21 cellular contexts compared by ENCODE assay signal in genomic region chr22:50074056-50074455, GRCh38. TPM values are rescaled to one million over a fixed set of nuclear protein-coding genes. Genes with fewer than 3 reads are reported as not detected.
DNase-seq lines count a peak whose midpoint lies in the region; ATAC-seq and TF ChIP-seq lines count a peak whose summit lies in the region.
"Had no signal": no experiment of that assay in that cellular context is flagged by ENCODE, and none has a peak within 500 bp of the region (broad histone marks: within the 10 kb centered on the region; RNA-seq: fewer than 3 reads in every experiment).

No MANE protein-coding gene starts in this region.

- no peak overlapping the region for H3K9ac ChIP-seq in endodermal cell (ENCODE audit: extremely low read depth, low read length, poor library complexity, severe bottlenecking)
- no peak overlapping the region for H3K9ac ChIP-seq in mesendoderm (ENCODE audit: low read length)
- H3K9ac ChIP-seq: BLaER1 treated with 17β-estradiol and CSF1 and Interleukin-3, amounts not matched to agents 10 nM and 100 nM had no signal

- no peaks in the 10 kb centered on the region for H3K36me3 Mint-ChIP-seq in natural killer cell treated with Interleukin-12 subunit alpha and Interleukin-12 subunit beta and Interleukin-15 and Interleukin-18, amount 100 ng/mL, for 72 hours
- H3K36me3 Mint-ChIP-seq in natural killer cell (peaks cover 7% of the 10 kb centered on the region), endodermal cell (ENCODE audit: low read depth) (no peaks in the 10 kb centered on the region), chondrocyte (ENCODE audit: low read depth) (no peaks in the 10 kb centered on the region)
- H3K36me3 Mint-ChIP-seq: CD8-positive, alpha-beta memory T cell had no signal

- no peak overlapping the region for H3K4me3 Mint-ChIP-seq in natural killer cell treated with Interleukin-12 subunit alpha and Interleukin-12 subunit beta and Interleukin-15 and Interleukin-18, amount 100 ng/mL, for 72 hours
- no peak overlapping the region for H3K4me3 Mint-ChIP-seq in natural killer cell
- H3K4me3 Mint-ChIP-seq in endodermal cell = no peak overlapping the region
- H3K4me3 Mint-ChIP-seq in chondrocyte (ENCODE audit: unreplicated experiment) = no peak overlapping the region
- H3K4me3 Mint-ChIP-seq: CD8-positive, alpha-beta memory T cell had no signal

- H3K4me1 ChIP-seq in endodermal cell (ENCODE audit: control insufficient read depth, insufficient read depth, low read length) (peaks cover 5% of the 10 kb centered on the region), mesendoderm (ENCODE audit: control insufficient read depth, low read depth, low read length) (no peaks in the 10 kb centered on the region)

- H2AK5ac ChIP-seq in mesendoderm (ENCODE audit: low read length) = no peak overlapping the region

- H3K27ac ChIP-seq in endodermal cell (ENCODE audit: low read depth, low read length) (no peak overlapping the region), mesendoderm (ENCODE audit: low read depth, low read length) (no peak overlapping the region)
- H3K27ac ChIP-seq: BLaER1 treated with 17β-estradiol and CSF1 and Interleukin-3, amounts not matched to agents 10 nM and 100 nM had no signal

- H3K79me2 ChIP-seq in mesendoderm (ENCODE audit: control insufficient read depth, insufficient read depth, low read length) = no peaks in the 10 kb centered on the region

- no peaks in the 10 kb centered on the region for H3K4me1 Mint-ChIP-seq in natural killer cell treated with Interleukin-12 subunit alpha and Interleukin-12 subunit beta and Interleukin-15 and Interleukin-18, amount 100 ng/mL, for 72 hours (ENCODE audit: low read depth in 2 of 2)
- peaks cover 0 to 6% of the 10 kb centered on the region in 2 donors for H3K4me1 Mint-ChIP-seq in natural killer cell
- H3K4me1 Mint-ChIP-seq in endodermal cell = no peaks in the 10 kb centered on the region
- no peaks in the 10 kb centered on the region for H3K4me1 Mint-ChIP-seq in chondrocyte (ENCODE audit: low read depth)
- H3K4me1 Mint-ChIP-seq: CD8-positive, alpha-beta memory T cell had no signal

- H3K27me3 ChIP-seq in endodermal cell (ENCODE audit: control insufficient read depth, insufficient read depth, low read length, poor library complexity, severe bottlenecking) (no peaks in the 10 kb centered on the region), mesendoderm (ENCODE audit: insufficient read depth, low read length, poor library complexity) (no peaks in the 10 kb centered on the region)
- H3K27me3 ChIP-seq: BLaER1 treated with 17β-estradiol and CSF1 and Interleukin-3, amounts not matched to agents 10 nM and 100 nM had no signal

- H3K56ac ChIP-seq in mesendoderm (ENCODE audit: low read length) = no peak overlapping the region

- H3K36me3 ChIP-seq in endodermal cell (ENCODE audit: control insufficient read depth, insufficient read depth, low read length) (no peaks in the 10 kb centered on the region), mesendoderm (ENCODE audit: control insufficient read depth, insufficient read depth, low read length) (no peaks in the 10 kb centered on the region)

- no peaks in the 10 kb centered on the region for H3K9me3 ChIP-seq in endodermal cell (ENCODE audit: control insufficient read depth, low read length)
- H3K9me3 ChIP-seq: BLaER1 treated with 17β-estradiol and CSF1 and Interleukin-3, amounts not matched to agents 10 nM and 100 nM had no signal

- WGBS in endodermal cell (ENCODE audit: insufficient coverage in 1 of 2, insufficient read length in 1 of 2), 2 experiments = 83 to 85% methylated on average over 16 to 17 of the region's 17 CpGs
- no CpG with 5 or more reads among the region's 17 CpGs for WGBS in mesendoderm (ENCODE audit: extremely low coverage, insufficient coverage, low lambda C conversion rate)

- H2BK120ac ChIP-seq in mesendoderm (ENCODE audit: low read depth, low read length) = no peak overlapping the region

- no peaks in the 10 kb centered on the region for H3K27me3 Mint-ChIP-seq in natural killer cell treated with Interleukin-12 subunit alpha and Interleukin-12 subunit beta and Interleukin-15 and Interleukin-18, amount 100 ng/mL, for 72 hours
- H3K27me3 Mint-ChIP-seq in natural killer cell (ENCODE audit: low read depth in 2 of 2) (no peaks in the 10 kb centered on the region), endodermal cell (ENCODE audit: insufficient read depth) (no peaks in the 10 kb centered on the region), chondrocyte (ENCODE audit: low read depth) (no peaks in the 10 kb centered on the region)

- H2BK5ac ChIP-seq in mesendoderm (ENCODE audit: low read length) = no peak overlapping the region

- H2BK15ac ChIP-seq in mesendoderm (replicated peaks; ENCODE audit: low read depth) = no peak overlapping the region

- H4K5ac ChIP-seq in mesendoderm (ENCODE audit: low read length) = no peak overlapping the region

- peak; percentile 59 for DNase-seq in natural killer cell treated with Interleukin-12 subunit alpha and Interleukin-12 subunit beta and Interleukin-15 and Interleukin-18, amount 100 ng/mL, for 72 hours (ENCODE audit: low spot score)
- DNase-seq in natural killer cell (no peak), endodermal cell (peak; percentile 61), mesendoderm (peak; percentile 56), NCI-H2196 treated with DMSO at 0.1 percent for 48 hours (lab: John Stamatoyannopoulos, UW; ENCODE audit: unreplicated experiment) (no peak), chondrocyte (ENCODE audit: low spot score) (no peak), NAMALWA (ENCODE audit: low spot score) (no peak)
- DNase-seq: CD8-positive, alpha-beta memory T cell; DMS79 treated with DMSO at 0.1 percent for 48 hours; GOT3; Kasumi-1; MM.1S; NCI-H1105; NCI-H1694; NCI-H2107; NCI-H226; NCI-H526 had no signal

- no peak overlapping the region for H3K4me2 ChIP-seq in mesendoderm (ENCODE audit: low read length)

- no peak for ATAC-seq in natural killer cell treated with Interleukin-12 subunit alpha and Interleukin-12 subunit beta and Interleukin-15 and Interleukin-18, amount 100 ng/mL, for 72 hours
- ATAC-seq in natural killer cell (no peak), GM18519 (IDR thresholded peaks at IDR 0.05; ENCODE audit: low FRiP score, unreplicated experiment) (no peak)
- ATAC-seq: Panc1, Right ventricle myocardium inferior had no signal

- no peaks in the 10 kb centered on the region for H3K79me1 ChIP-seq in mesendoderm (ENCODE audit: low read length)

- H3K4ac ChIP-seq in mesendoderm (ENCODE audit: low read depth, low read length) = no peak overlapping the region

- intact Hi-C loops in natural killer cell (cut with micrococcal nuclease) = no loop called here

- TF ChIP-seq CTCF in natural killer cell (IDR thresholded peaks at IDR 0.05) (no peak), endodermal cell (conservative IDR thresholded peaks at IDR 0.05) (peak; percentile 32), chondrocyte (IDR thresholded peaks at IDR 0.05) (no peak)

- H4K8ac ChIP-seq in mesendoderm (ENCODE audit: low read depth, low read length) = no peak overlapping the region

- H3K23ac ChIP-seq in mesendoderm (ENCODE audit: low read length) = no peak overlapping the region

- H3K9me3 Mint-ChIP-seq in natural killer cell treated with Interleukin-12 subunit alpha and Interleukin-12 subunit beta and Interleukin-15 and Interleukin-18, amount 100 ng/mL, for 72 hours = no peaks in the 10 kb centered on the region
- H3K9me3 Mint-ChIP-seq in natural killer cell (no peaks in the 10 kb centered on the region), endodermal cell (peaks cover 4% of the 10 kb centered on the region), chondrocyte (ENCODE audit: low read depth) (no peaks in the 10 kb centered on the region)
- H3K9me3 Mint-ChIP-seq: CD8-positive, alpha-beta memory T cell had no signal

- no peak overlapping the region for H3K27ac Mint-ChIP-seq in natural killer cell treated with Interleukin-12 subunit alpha and Interleukin-12 subunit beta and Interleukin-15 and Interleukin-18, amount 100 ng/mL, for 72 hours
- H3K27ac Mint-ChIP-seq in natural killer cell = no peak overlapping the region
- H3K27ac Mint-ChIP-seq in endodermal cell = no peak overlapping the region
- no peak overlapping the region for H3K27ac Mint-ChIP-seq in chondrocyte (ENCODE audit: unreplicated experiment)
- H3K27ac Mint-ChIP-seq: CD8-positive, alpha-beta memory T cell had no signal

- no peak overlapping the region for H3K4me3 ChIP-seq in endodermal cell (ENCODE audit: low read length)
- no peak overlapping the region for H3K4me3 ChIP-seq in mesendoderm (ENCODE audit: low read length)
- H3K4me3 ChIP-seq: BLaER1 treated with 17β-estradiol and CSF1 and Interleukin-3, amounts not matched to agents 10 nM and 100 nM had no signal

- H3K18ac ChIP-seq in mesendoderm (ENCODE audit: low read length) = no peak overlapping the region

RNA-seq across cellular contexts. Expression of gene MLC1, which starts 11.2 kb away (rescaled TPM):
- total RNA-seq in natural killer cell treated with Interleukin-12 subunit alpha and Interleukin-12 subunit beta and Interleukin-15 and Interleukin-18, amount 100 ng/mL, for 72 hours = 10 to 100 TPM in 1 of 2 donors, 1 to 10 TPM in 1; 4.5 to 14.8 TPM
- 10 to 100 TPM; 67.7 to 96.1 (median 73.7) TPM for total RNA-seq in natural killer cell
- total RNA-seq in endodermal cell = under 1 TPM in 1 of 2 donors, not detected in 1; 0.18 TPM
- polyA plus RNA-seq in endodermal cell (2013, experiment 1 of 2) = 1.8 TPM
- 2.2 TPM for polyA plus RNA-seq in endodermal cell (2013, experiment 2 of 2)
- 0.03 TPM for polyA plus RNA-seq in mesendoderm (2013, experiment 1 of 2)
- not detected for polyA plus RNA-seq in mesendoderm (2013, experiment 2 of 2)
- 0.38 to 0.77 TPM (median 0.50 TPM) in 3 replicates for total RNA-seq in chondrocyte

RNA-seq across cellular contexts. Expression of gene MOV10L1, which starts 15.8 kb away (rescaled TPM):
- not detected for total RNA-seq in natural killer cell treated with Interleukin-12 subunit alpha and Interleukin-12 subunit beta and Interleukin-15 and Interleukin-18, amount 100 ng/mL, for 72 hours
- total RNA-seq in natural killer cell (1 to 10 TPM in 2 of 3 donors, not detected in 1; 1.0 to 1.7 TPM), endodermal cell (under 1 TPM in 1 of 2 donors, not detected in 1; 0.31 TPM), chondrocyte (0.51 to 1.1 TPM (median 1.1 TPM) in 3 replicates)
- 0.14 TPM for polyA plus RNA-seq in endodermal cell (2013, experiment 1 of 2)
- polyA plus RNA-seq in endodermal cell (2013, experiment 2 of 2) = not detected
- polyA plus RNA-seq in mesendoderm (2013, experiment 1 of 2) = 0.07 TPM
- polyA plus RNA-seq in mesendoderm (2013, experiment 2 of 2) = 0.06 TPM
- total RNA-seq: CD8-positive, alpha-beta memory T cell; Right ventricle myocardium inferior had no signal
- polyA plus RNA-seq: CD8-positive, alpha-beta memory T cell had no signal

RNA-seq across cellular contexts. Expression of gene TTLL8, which starts 16.0 kb away (rescaled TPM):
- not detected for total RNA-seq in natural killer cell treated with Interleukin-12 subunit alpha and Interleukin-12 subunit beta and Interleukin-15 and Interleukin-18, amount 100 ng/mL, for 72 hours
- total RNA-seq in natural killer cell (not detected), endodermal cell (under 1 TPM in 1 of 2 donors, not detected in 1; 0.20 TPM), chondrocyte (not detected in 3 replicates)
- polyA plus RNA-seq in endodermal cell (2013, experiment 1 of 2) = 0.11 TPM
- polyA plus RNA-seq in endodermal cell (2013, experiment 2 of 2) = not detected
- not detected for polyA plus RNA-seq in mesendoderm (2013, experiment 1 of 2)
- not detected for polyA plus RNA-seq in mesendoderm (2013, experiment 2 of 2)
- total RNA-seq: CD8-positive, alpha-beta memory T cell; Right ventricle myocardium inferior had no signal
- polyA plus RNA-seq: CD8-positive, alpha-beta memory T cell had no signal

Comparison
In these comparisons a context has a peak if more than half of its experiments do, and no peak if none do; other contexts are left out.
1. DNase-seq: peak in natural killer cell treated with Interleukin-12 subunit alpha and Interleukin-12 subunit beta and Interleukin-15 and Interleukin-18, amount 100 ng/mL, for 72 hours (single experiment), endodermal cell (single experiment) and mesendoderm (single experiment); none in natural killer cell (single experiment), NCI-H2196 treated with DMSO at 0.1 percent for 48 hours (single experiment), chondrocyte (single experiment) and NAMALWA (single experiment).
2. RNA of gene MLC1, which starts 11.2 kb away (total RNA-seq): 67.7 to 96.1 TPM in natural killer cell; 4.5 to 14.8 TPM in natural killer cell treated with Interleukin-12 subunit alpha and Interleukin-12 subunit beta and Interleukin-15 and Interleukin-18, amount 100 ng/mL, for 72 hours, 0.38 to 0.77 TPM in chondrocyte and 0.18 TPM in endodermal cell; every median in the first group is over 4 times any median in the second.